8 cellular contexts compared by ENCODE assay signal in the genomic region with DNA sequence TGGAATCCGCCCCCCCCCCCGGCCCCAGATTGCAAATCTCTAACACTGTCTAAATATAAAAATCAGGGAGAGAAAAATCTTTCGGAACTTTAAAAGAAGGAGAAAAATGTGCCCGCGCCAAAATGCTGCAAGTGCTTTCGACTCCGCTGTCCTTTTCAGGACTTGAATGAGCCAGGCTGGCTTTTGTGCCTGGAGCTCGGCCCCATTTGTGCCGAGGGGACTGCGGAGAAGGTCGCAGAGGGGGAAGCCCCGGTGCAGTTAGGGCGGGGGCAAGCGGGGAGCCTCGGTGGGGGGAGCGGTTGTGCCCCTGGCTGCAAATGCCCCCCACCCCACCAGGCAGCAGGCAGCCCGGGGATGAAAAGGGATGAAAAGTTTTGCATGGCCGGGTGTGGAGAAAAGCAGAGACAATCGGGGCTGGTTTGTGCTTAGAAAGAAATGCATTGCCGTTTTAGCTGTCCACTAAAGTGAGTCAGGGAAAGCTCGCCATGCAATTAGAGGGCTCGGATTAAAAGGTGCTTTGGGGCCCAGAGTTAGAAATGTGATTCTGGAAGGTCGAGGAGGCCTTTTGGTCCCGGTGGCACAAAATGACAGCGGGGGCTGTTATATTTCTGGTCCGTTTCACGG. TPM values are rescaled to one million over a fixed set of nuclear protein-coding genes. Genes with fewer than 3 reads are reported as not detected.
DNase-seq lines count a peak whose midpoint lies in the region; ATAC-seq and TF ChIP-seq lines count a peak whose summit lies in the region.

No MANE protein-coding gene starts in this region.

- ATAC-seq in activated T-cell treated with anti-CD3 and anti-CD28 coated beads, Interleukin-2, amount 50 U/mL, for 4 hours = no peak
- ATAC-seq in HG02981 (IDR thresholded peaks at IDR 0.05; ENCODE audit: unreplicated experiment) = no peak

- no peak for TF ChIP-seq CTCF in suprapubic skin (IDR thresholded peaks at IDR 0.05)

- WGBS in suprapubic skin = 12% methylated on average over 27 of the region's 27 CpGs

- H3K36me3 Mint-ChIP-seq in activated T-cell treated with anti-CD3 and anti-CD28 coated beads, Interleukin-2, amount 50 U/mL, for 4 hours (ENCODE audit: insufficient read depth) = no peaks in the 10 kb centered on the region

- no peak for TF ChIP-seq EP300 in suprapubic skin (IDR thresholded peaks at IDR 0.05)

- peaks cover 22% of the 10 kb centered on the region for H3K4me1 Mint-ChIP-seq in activated T-cell treated with anti-CD3 and anti-CD28 coated beads, Interleukin-2, amount 50 U/mL, for 4 hours (ENCODE audit: low read depth)

- H3K27ac ChIP-seq in suprapubic skin = no peak overlapping the region

- H3K4me1 ChIP-seq in suprapubic skin = peaks cover 45% of the 10 kb centered on the region

- H3K4me3 Mint-ChIP-seq in activated T-cell treated with anti-CD3 and anti-CD28 coated beads, Interleukin-2, amount 50 U/mL, for 4 hours = peak overlapping the region; percentile 79

- no peaks in the 10 kb centered on the region for H3K9me3 ChIP-seq in suprapubic skin

- TF ChIP-seq POLR2A in suprapubic skin (IDR thresholded peaks at IDR 0.05) = no peak

- H3K36me3 ChIP-seq in suprapubic skin = peaks cover 20% of the 10 kb centered on the region

- peaks cover 50% of the 10 kb centered on the region for H3K27me3 Mint-ChIP-seq in activated T-cell treated with anti-CD3 and anti-CD28 coated beads, Interleukin-2, amount 50 U/mL, for 4 hours (ENCODE audit: low read depth)

- peaks cover 37% of the 10 kb centered on the region for H3K27me3 ChIP-seq in suprapubic skin

- peak overlapping the region; percentile 77 for H3K4me3 ChIP-seq in suprapubic skin

- H3K9me3 Mint-ChIP-seq in activated T-cell treated with anti-CD3 and anti-CD28 coated beads, Interleukin-2, amount 50 U/mL, for 4 hours = no peaks in the 10 kb centered on the region

- DNase-seq in activated T-cell treated with anti-CD3 and anti-CD28 coated beads, Interleukin-2, amount 50 U/mL, for 4 hours = no peak
- DNase-seq in activated T-cell treated with anti-CD3 and anti-CD28 coated beads, Interleukin-2, amount 50 U/mL, for 48 hours = no peak
- DNase-seq in RPMI8226 (peak; percentile 31), iPS-NIHi7 (ENCODE audit: extremely low spot score) (peak; percentile 58), suprapubic skin (ENCODE audit: low spot score in 2 of 2) (no peak), CD1c-positive myeloid dendritic cell (ENCODE audit: extremely low spot score) (no peak), NCI-H2196 (lab: John Stamatoyannopoulos, UW; ENCODE audit: unreplicated experiment) (no peak)

RNA-seq across cellular contexts. Expression of gene INHBB, which starts 1.6 kb away (rescaled TPM):
- total RNA-seq in activated T-cell treated with anti-CD3 and anti-CD28 coated beads, Interleukin-2, amount 50 U/mL, for 4 hours = under 1 TPM in 2 of 3 donors, not detected in 1; 0.11 to 0.16 TPM
- total RNA-seq in suprapubic skin = 10 to 100 TPM; 12.1 to 26.1 (median 18.2) TPM

Comparison
In these comparisons a context has a peak if more than half of its experiments do, and no peak if none do; other contexts are left out.
1. DNase-seq: peak in RPMI8226 (single experiment) and iPS-NIHi7 (single experiment); none in activated T-cell treated with anti-CD3 and anti-CD28 coated beads, Interleukin-2, amount 50 U/mL, for 4 hours (single experiment), activated T-cell treated with anti-CD3 and anti-CD28 coated beads, Interleukin-2, amount 50 U/mL, for 48 hours (0 of 2), suprapubic skin (0 of 2), CD1c-positive myeloid dendritic cell (single experiment) and NCI-H2196 (single experiment).
2. RNA of gene INHBB, which starts 1.6 kb away (total RNA-seq): 12.1 to 26.1 TPM in suprapubic skin; 0.11 to 0.16 TPM in activated T-cell treated with anti-CD3 and anti-CD28 coated beads, Interleukin-2, amount 50 U/mL, for 4 hours; every median in the first group is over 10 times any median in the second.